In genomic region chr19:38664503-38665211, GRCh38 we compare ENCODE assay signal across 10 cellular contexts. TPM values are rescaled to one million over a fixed set of nuclear protein-coding genes. Genes with fewer than 3 reads are reported as not detected.
DNase-seq lines count a peak whose midpoint lies in the region; TF ChIP-seq lines count a peak whose summit lies in the region.
"Had no signal": no experiment of that assay in that cellular context is flagged by ENCODE, and none has a peak within 500 bp of the region (broad histone marks: within the 10 kb centered on the region; RNA-seq: fewer than 3 reads in every experiment).

No MANE protein-coding gene starts in this region.

- no peak for DNase-seq in activated CD4-positive, alpha-beta T cell treated with anti-CD3 and anti-CD28 coated beads, Interleukin-2, amount 10 ng/mL, durations not matched to agents 24 days and 14 days
- DNase-seq in activated CD4-positive, alpha-beta T cell treated with anti-CD3 and anti-CD28 coated beads, Interleukin-2, amount 50 U/mL, for 4 hours: no peak
- no peak for DNase-seq in adipocyte (ENCODE audit: low read depth)
- DNase-seq in tibial nerve (ENCODE audit: low spot score in 2 of 2): no peak
- no peak for DNase-seq in effector CD4-positive, alpha-beta T cell
- no peak for DNase-seq in stimulated activated CD4-positive, alpha-beta T cell treated with anti-CD3 and anti-CD28 coated beads, Interleukin-4, amount 100 ng/mL, for 24 hours
- no peak for DNase-seq in epidermal melanocyte (ENCODE audit: insufficient read length, low spot score)

- H3K36me3 Mint-ChIP-seq in activated CD4-positive, alpha-beta T cell treated with anti-CD3 and anti-CD28 coated beads, Interleukin-2, amount 10 ng/mL, durations not matched to agents 24 days and 14 days (ENCODE audit: low read depth): peaks cover 29% of the 10 kb centered on the region

- no peaks in the 10 kb centered on the region for H3K27me3 Mint-ChIP-seq in activated CD4-positive, alpha-beta T cell treated with anti-CD3 and anti-CD28 coated beads, Interleukin-2, amount 10 ng/mL, durations not matched to agents 24 days and 14 days

- H3K4me3 ChIP-seq in adipocyte (ENCODE audit: low read length): no peak overlapping the region
- no peak overlapping the region for H3K4me3 ChIP-seq in liver (ENCODE audit: low read depth in 1 of 3, low read length in 3 of 3)
- no peak overlapping the region for H3K4me3 ChIP-seq in tibial nerve

- no peaks in the 10 kb centered on the region for H3K9me3 Mint-ChIP-seq in activated CD4-positive, alpha-beta T cell treated with anti-CD3 and anti-CD28 coated beads, Interleukin-2, amount 10 ng/mL, durations not matched to agents 24 days and 14 days

- no peak for TF ChIP-seq RAD21 in liver (IDR thresholded peaks at IDR 0.05)

- intact Hi-C loops in activated CD4-positive, alpha-beta T cell treated with anti-CD3 and anti-CD28 coated beads, Interleukin-2, amount 10 ng/mL, durations not matched to agents 24 days and 14 days (cut with micrococcal nuclease): no loop called here

- peak overlapping the region; percentile 69 for H3K9ac ChIP-seq in adipocyte (ENCODE audit: low read length)
- no peak overlapping the region for H3K9ac ChIP-seq in liver (ENCODE audit: low read depth in 1 of 2, low read length in 2 of 2)

- H3K27ac ChIP-seq in liver (ENCODE audit: low read depth in 1 of 2, low read length in 2 of 2) (peak overlapping the region; percentile 75 to 92), tibial nerve (peak overlapping the region; percentile 81 to 93 (median 87))
- H3K27ac ChIP-seq: C4-2B had no signal

- peaks cover 61% of the 10 kb centered on the region for H3K4me1 Mint-ChIP-seq in activated CD4-positive, alpha-beta T cell treated with anti-CD3 and anti-CD28 coated beads, Interleukin-2, amount 10 ng/mL, durations not matched to agents 24 days and 14 days

- no peaks in the 10 kb centered on the region for H3K27me3 ChIP-seq in adipocyte (replicated peaks; ENCODE audit: control insufficient read depth, insufficient read depth, low read length)
- H3K27me3 ChIP-seq in liver (ENCODE audit: control insufficient read depth in 4 of 4, insufficient read depth in 4 of 4, low read length in 3 of 4): no peaks in the 10 kb centered on the region
- no peaks in the 10 kb centered on the region for H3K27me3 ChIP-seq in tibial nerve

- no peak for TF ChIP-seq POLR2A in tibial nerve (IDR thresholded peaks at IDR 0.05)

- H3K9me3 ChIP-seq in adipocyte (ENCODE audit: control insufficient read depth, low read length): no peaks in the 10 kb centered on the region
- no peaks in the 10 kb centered on the region for H3K9me3 ChIP-seq in liver (ENCODE audit: control insufficient read depth in 4 of 4, low read length in 3 of 4)
- H3K9me3 ChIP-seq in tibial nerve: no peaks in the 10 kb centered on the region

- peaks cover 72% of the 10 kb centered on the region for H3K4me1 ChIP-seq in adipocyte (ENCODE audit: control insufficient read depth, insufficient read depth, low read length)
- peaks cover 23 to 64% (median 54%) of the 10 kb centered on the region in 4 donors for H3K4me1 ChIP-seq in liver (ENCODE audit: control insufficient read depth in 4 of 4, insufficient read depth in 4 of 4, low read length in 3 of 4)
- H3K4me1 ChIP-seq in tibial nerve: peaks cover 0 to 100% (median 89%) of the 10 kb centered on the region in 4 donors

- H3K4me3 Mint-ChIP-seq in activated CD4-positive, alpha-beta T cell treated with anti-CD3 and anti-CD28 coated beads, Interleukin-2, amount 10 ng/mL, durations not matched to agents 24 days and 14 days: peak overlapping the region; percentile 5
- H3K4me3 Mint-ChIP-seq: activated naive CD8-positive, alpha-beta T cell had no signal

- H3K36me3 ChIP-seq in adipocyte (ENCODE audit: control insufficient read depth, insufficient read depth, low read length, severe bottlenecking): peaks cover 5% of the 10 kb centered on the region
- H3K36me3 ChIP-seq in liver (ENCODE audit: control insufficient read depth in 4 of 4, insufficient read depth in 3 of 4, low read depth in 1 of 4, low read length in 3 of 4): no peaks in the 10 kb centered on the region
- no peaks in the 10 kb centered on the region for H3K36me3 ChIP-seq in tibial nerve

- TF ChIP-seq CTCF in liver (IDR thresholded peaks at IDR 0.05; ENCODE audit: low read depth, low read length, missing input control) (no peak), tibial nerve (IDR thresholded peaks at IDR 0.05) (no peak)

- H3K27ac Mint-ChIP-seq in activated CD4-positive, alpha-beta T cell treated with anti-CD3 and anti-CD28 coated beads, Interleukin-2, amount 10 ng/mL, durations not matched to agents 24 days and 14 days: peak overlapping the region; percentile 19
- H3K27ac Mint-ChIP-seq: activated naive CD8-positive, alpha-beta T cell had no signal

- 62% methylated on average over 7 of the region's 7 CpGs for WGBS in liver
- WGBS in tibial nerve, 2 donors: 45 to 47% methylated on average over 7 of the region's 7 CpGs

- TF ChIP-seq EP300 in tibial nerve (IDR thresholded peaks at IDR 0.05): no peak

TF ChIP-seq in liver, 16 proteins besides CTCF, POLR2A, EP300 and RAD21:
- TF ChIP-seq EGR1 (IDR thresholded peaks at IDR 0.05; ENCODE audit: low read depth in 2 of 2) (no peak), HNF4A (conservative IDR thresholded peaks at IDR 0.05) (no peak), GABPA (IDR thresholded peaks at IDR 0.05 in 1 of 2, conservative IDR thresholded peaks at IDR 0.05 in 1 of 2) (no peak), REST (IDR thresholded peaks at IDR 0.05) (no peak), ZBTB33 (IDR thresholded peaks at IDR 0.05) (no peak), RXRA (IDR thresholded peaks at IDR 0.05) (no peak), SP1 (IDR thresholded peaks at IDR 0.05) (no peak), JUND (IDR thresholded peaks at IDR 0.05) (no peak)
TF ChIP-seq in liver: peak in this region for 0.

RNA-seq across cellular contexts. Expression of gene ACTN4, which starts 17.2 kb away (rescaled TPM):
- 243 and 257 TPM in 2 replicates for total RNA-seq in activated CD4-positive, alpha-beta T cell treated with anti-CD3 and anti-CD28 coated beads, Interleukin-2, amount 10 ng/mL, durations not matched to agents 24 days and 14 days
- 100 to 1,000 TPM in 1 of 2 donors, 10 to 100 TPM in 1; 93.9 to 164 TPM for total RNA-seq in liver
- 100 to 1,000 TPM in 1 of 2 donors, 10 to 100 TPM in 1; 35.4 to 104 TPM for polyA plus RNA-seq in liver
- 100 to 1,000 TPM; 342 to 463 (median 382) TPM for total RNA-seq in tibial nerve

RNA-seq across cellular contexts. Expression of gene EIF3K, which starts 45.7 kb away (rescaled TPM):
- total RNA-seq in activated CD4-positive, alpha-beta T cell treated with anti-CD3 and anti-CD28 coated beads, Interleukin-2, amount 10 ng/mL, durations not matched to agents 24 days and 14 days: 321 and 322 TPM in 2 replicates
- total RNA-seq in liver (100 to 1,000 TPM; 130 to 240 TPM), tibial nerve (100 to 1,000 TPM; 326 to 534 (median 466) TPM)
- 100 to 1,000 TPM; 118 to 173 TPM for polyA plus RNA-seq in liver

RNA-seq across cellular contexts. Expression of gene MAP4K1, which starts 46.9 kb away (rescaled TPM):
- 156 and 172 TPM in 2 replicates for total RNA-seq in activated CD4-positive, alpha-beta T cell treated with anti-CD3 and anti-CD28 coated beads, Interleukin-2, amount 10 ng/mL, durations not matched to agents 24 days and 14 days
- 1 to 10 TPM; 1.8 to 2.1 TPM for total RNA-seq in liver
- polyA plus RNA-seq in liver: 1 to 10 TPM in 1 of 2 donors, under 1 TPM in 1; 0.89 to 3.1 TPM
- 10 to 100 TPM in 1 of 4 donors, 1 to 10 TPM in 3; 2.5 to 10.0 (median 8.8) TPM for total RNA-seq in tibial nerve

Comparison
In these comparisons a context has a peak if more than half of its experiments do, and no peak if none do; other contexts are left out.
1. RNA of gene MAP4K1, which starts 46.9 kb away (total RNA-seq): 156 to 172 TPM in activated CD4-positive, alpha-beta T cell treated with anti-CD3 and anti-CD28 coated beads, Interleukin-2, amount 10 ng/mL, durations not matched to agents 24 days and 14 days; 2.5 to 10.0 TPM in tibial nerve and 1.8 to 2.1 TPM in liver; every median in the first group is over 10 times any median in the second.